ENCODE assay signal across 8 cellular contexts in the genomic region with DNA sequence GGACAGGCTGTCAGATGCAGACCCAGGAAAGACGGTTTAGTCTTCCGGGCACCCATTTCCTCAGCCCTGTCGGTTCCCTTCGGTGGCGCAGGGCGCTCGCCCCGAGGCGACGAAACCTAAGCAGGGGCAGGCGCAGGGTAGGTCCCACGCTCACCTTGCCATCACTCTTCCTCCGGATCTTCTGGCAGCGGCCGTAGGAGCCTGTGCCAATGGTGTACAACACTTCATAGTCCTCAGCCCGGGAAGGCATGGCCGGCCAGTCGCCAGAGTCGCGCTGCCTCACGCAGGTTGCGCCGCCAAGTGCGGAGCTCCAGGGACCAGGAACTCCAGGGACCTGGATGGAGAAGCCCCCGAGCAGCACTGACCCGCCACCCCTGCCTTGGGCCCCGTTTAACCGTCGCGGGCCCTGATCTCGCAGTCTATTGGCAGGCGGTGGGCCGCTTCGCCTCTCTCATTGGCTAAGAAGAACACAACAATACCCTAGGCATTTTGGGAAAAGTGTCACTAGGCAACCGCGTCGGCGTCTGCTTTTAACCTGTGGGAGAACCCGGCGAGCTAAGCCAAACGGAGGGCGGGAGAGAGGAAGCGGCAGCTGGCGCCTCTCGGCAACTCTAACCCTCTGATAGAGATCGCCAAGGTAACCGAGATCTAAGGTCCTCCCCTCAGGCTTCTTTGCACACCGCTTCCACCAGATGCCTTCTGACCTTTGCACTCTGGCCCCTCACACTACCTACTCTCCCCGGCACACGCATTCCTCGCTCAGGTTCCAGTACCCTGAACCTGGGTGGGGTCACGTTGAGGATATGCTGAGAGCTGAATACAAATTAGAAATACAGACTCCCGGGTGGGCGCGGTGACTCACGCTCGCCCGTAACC. TPM values are rescaled to one million over a fixed set of nuclear protein-coding genes. Genes with fewer than 3 reads are reported as not detected.
DNase-seq lines count a peak whose midpoint lies in the region; ATAC-seq, FAIRE-seq and TF ChIP-seq lines count a peak whose summit lies in the region.

A gene (minus strand): TSS at position 392 of the 876 bp plus-strand sequence. CDS start 142 bp downstream, at position 250.

- DNase-seq in GM12892 (ENCODE audit: insufficient read length) (peak; percentile 75), NCI-H1417 treated with DMSO at 0.1 percent for 48 hours (lab: John Stamatoyannopoulos, UW) (peak; percentile 94), T follicular helper cell (ENCODE audit: low read depth) (peak; percentile 83), left cardiac atrium (peak; percentile 92), posterior vena cava (ENCODE audit: low spot score) (peak; percentile 95), ureter (ENCODE audit: low spot score) (peak; percentile 87)
- DNase-seq in activated naive CD8-positive, alpha-beta T cell treated with anti-CD3 and anti-CD28 coated beads, Interleukin-2, amount 50 U/mL, for 24 hours = peak; percentile 82

- peak; percentile 98 for ATAC-seq in HG02798 (IDR thresholded peaks at IDR 0.05; ENCODE audit: poor library complexity, unreplicated experiment)
- peak; percentile 98 for ATAC-seq in activated naive CD8-positive, alpha-beta T cell treated with anti-CD3 and anti-CD28 coated beads, Interleukin-2, amount 50 U/mL, for 24 hours
- peak; percentile 98 to 99 for ATAC-seq in left cardiac atrium

- no peaks in the 10 kb centered on the region for H3K9me3 Mint-ChIP-seq in activated naive CD8-positive, alpha-beta T cell treated with anti-CD3 and anti-CD28 coated beads, Interleukin-2, amount 50 U/mL, for 24 hours

- no peaks in the 10 kb centered on the region for H3K27me3 Mint-ChIP-seq in activated naive CD8-positive, alpha-beta T cell treated with anti-CD3 and anti-CD28 coated beads, Interleukin-2, amount 50 U/mL, for 24 hours

- H3K36me3 Mint-ChIP-seq in activated naive CD8-positive, alpha-beta T cell treated with anti-CD3 and anti-CD28 coated beads, Interleukin-2, amount 50 U/mL, for 24 hours (ENCODE audit: low read depth) = peaks cover 3% of the 10 kb centered on the region

- FAIRE-seq in GM12892 (lab: Jason Lieb, UNC) = peak; percentile 86

- peak within 1 kb of the TSS; percentile 75 for H3K27ac Mint-ChIP-seq in activated naive CD8-positive, alpha-beta T cell treated with anti-CD3 and anti-CD28 coated beads, Interleukin-2, amount 50 U/mL, for 24 hours

- H3K4me3 Mint-ChIP-seq in activated naive CD8-positive, alpha-beta T cell treated with anti-CD3 and anti-CD28 coated beads, Interleukin-2, amount 50 U/mL, for 24 hours = peak within 1 kb of the TSS; percentile 92

- peaks cover 19% of the 10 kb centered on the region for H3K4me1 Mint-ChIP-seq in activated naive CD8-positive, alpha-beta T cell treated with anti-CD3 and anti-CD28 coated beads, Interleukin-2, amount 50 U/mL, for 24 hours

- intact Hi-C loops in left cardiac atrium (cut with DNase I) = no loop called here
- intact Hi-C loops in posterior vena cava (cut with DNase I) = no loop called here

- peak; percentile 52; the same call in 1 of the 2 replicates for TF ChIP-seq POLR2A in GM12892 (IDR thresholded peaks at IDR 0.05; ENCODE audit: low read depth, low read length)

RNA-seq across cellular contexts. Expression of the gene that starts here (rescaled TPM):
- polyA plus RNA-seq in GM12892 (2012; ENCODE audit: missing spikeins) = 14.3 TPM
- total RNA-seq in left cardiac atrium (under 1 TPM; 0.18 to 0.68 TPM), posterior vena cava (not detected), ureter (not detected)

Comparison
In these comparisons a context has a peak if more than half of its experiments do, and no peak if none do; other contexts are left out.
1. Peak in every context shown above with its lines: DNase-seq and ATAC-seq.
2. Peak in DNase-seq and ATAC-seq in left cardiac atrium; RNA of the gene not detected or under 1 TPM.
3. Peak in DNase-seq in posterior vena cava; RNA of the gene not detected or under 1 TPM.
4. Peak in DNase-seq in ureter; RNA of the gene not detected or under 1 TPM.